Comparison of ENCODE assay signal across 12 cellular contexts in the genomic region with DNA sequence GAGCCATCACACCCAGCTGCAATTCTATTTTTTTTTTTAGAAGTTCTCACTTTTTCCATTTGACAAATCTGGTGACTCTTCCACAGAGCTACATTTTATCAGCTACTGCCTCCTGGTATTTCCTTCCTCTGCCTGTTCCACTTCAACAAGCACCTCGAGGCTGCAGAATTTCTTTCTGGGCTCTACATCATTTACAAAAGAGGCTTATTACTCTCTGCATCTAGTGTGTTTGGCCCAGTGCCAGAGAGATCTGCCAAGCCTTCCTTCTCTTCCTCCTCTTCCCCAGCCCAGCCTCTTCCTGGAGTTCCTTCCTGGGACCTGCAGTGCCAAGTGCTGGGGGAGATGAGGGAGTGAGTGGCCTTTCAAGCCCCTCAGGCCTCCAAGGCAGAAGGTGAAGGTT.
DNase-seq lines count a peak whose midpoint lies in the region; ATAC-seq and TF ChIP-seq lines count a peak whose summit lies in the region.
"Had no signal": no experiment of that assay in that cellular context is flagged by ENCODE, and none has a peak within 500 bp of the region (broad histone marks: within the 10 kb centered on the region; RNA-seq: fewer than 3 reads in every experiment).

No MANE protein-coding gene starts in this region.

- CTCF ChIA-PET in CD4-positive, alpha-beta memory T cell (lab: Charles Lee; ENCODE audit: partially characterized antibody): interaction anchor here (1.2 kb wide), 1 partner anchor 154 kb away, joined by 3 read pairs; no protein-coding TSS in a partner anchor
- CTCF ChIA-PET in OCI-LY7 (lab: Charles Lee; ENCODE audit: unreplicated experiment): no interaction called here

- H3K9me3 Mint-ChIP-seq in GM23338: no peaks in the 10 kb centered on the region; the same call in 2 of the 3 replicates
- no peaks in the 10 kb centered on the region for H3K9me3 Mint-ChIP-seq in CD4-positive, alpha-beta memory T cell
- H3K9me3 Mint-ChIP-seq: activated T-helper 2 cell treated with anti-CD3 and anti-CD28 coated beads, Interferon-gamma antibody, Interleukin-2, Interleukin-4, amounts not matched to agents 10 μg/mL and 5 μg/mL and 100 μg/mL, durations not matched to agents 14 hours and 24 hours and 36 hours; central memory CD8-positive, alpha-beta T cell; naive B cell; stimulated activated effector memory CD8-positive, alpha-beta T cell treated with anti-CD3 and anti-CD28 coated beads, Interleukin-12 subunit alpha, Interleukin-12 subunit beta, amount 100 ng/mL, for 72 hours had no signal

- H3K4me2 ChIP-seq in GM23338 (no peak overlapping the region), OCI-LY7 (ENCODE audit: low read length) (no peak overlapping the region)

- DNase-seq in GM23338 (ENCODE audit: low spot score) (no peak), NCI-H82 (lab: John Stamatoyannopoulos, UW) (peak; percentile 76), esophagus squamous epithelium (lab: John Stamatoyannopoulos, UW) (no peak), prostate gland (ENCODE audit: low spot score) (peak; percentile 38), OCI-LY7 (ENCODE audit: low spot score) (no peak)
- no peak for DNase-seq in CD4-positive, alpha-beta memory T cell
- DNase-seq: naive B cell had no signal

- H3K27me3 ChIP-seq in GM23338 (ENCODE audit: insufficient read depth): no peaks in the 10 kb centered on the region
- no peaks in the 10 kb centered on the region for H3K27me3 ChIP-seq in esophagus squamous epithelium
- H3K27me3 ChIP-seq in prostate gland (replicated peaks; ENCODE audit: insufficient read depth): no peaks in the 10 kb centered on the region
- no peaks in the 10 kb centered on the region for H3K27me3 ChIP-seq in CD4-positive, alpha-beta memory T cell (ENCODE audit: insufficient read depth, low read length)

- H3K36me3 ChIP-seq in GM23338 (ENCODE audit: insufficient read depth) (no peaks in the 10 kb centered on the region), esophagus squamous epithelium (no peaks in the 10 kb centered on the region), prostate gland (no peaks in the 10 kb centered on the region), OCI-LY7 (ENCODE audit: insufficient read depth, low read length) (no peaks in the 10 kb centered on the region)
- no peaks in the 10 kb centered on the region for H3K36me3 ChIP-seq in CD4-positive, alpha-beta memory T cell (ENCODE audit: insufficient read depth, low read length)

- no peak overlapping the region for H3K4me3 ChIP-seq in GM23338
- H3K4me3 ChIP-seq in esophagus squamous epithelium: no peak overlapping the region
- no peak overlapping the region for H3K4me3 ChIP-seq in prostate gland
- H3K4me3 ChIP-seq in CD4-positive, alpha-beta memory T cell (ENCODE audit: low read length in 2 of 2): no peak overlapping the region
- no peak overlapping the region for H3K4me3 ChIP-seq in OCI-LY7 (ENCODE audit: low read depth, low read length, poor library complexity, severe bottlenecking)

- H3K36me3 Mint-ChIP-seq in GM23338 (ENCODE audit: low read depth): no peaks in the 10 kb centered on the region
- no peaks in the 10 kb centered on the region for H3K36me3 Mint-ChIP-seq in CD4-positive, alpha-beta memory T cell
- H3K36me3 Mint-ChIP-seq: naive B cell had no signal

- H3K4me1 Mint-ChIP-seq in GM23338: peaks cover 6% of the 10 kb centered on the region; the same call in 2 of the 3 replicates
- no peaks in the 10 kb centered on the region for H3K4me1 Mint-ChIP-seq in CD4-positive, alpha-beta memory T cell
- H3K4me1 Mint-ChIP-seq: central memory CD8-positive, alpha-beta T cell; naive B cell; stimulated activated effector memory CD8-positive, alpha-beta T cell treated with anti-CD3 and anti-CD28 coated beads, Interleukin-12 subunit alpha, Interleukin-12 subunit beta, amount 100 ng/mL, for 72 hours had no signal

- no peaks in the 10 kb centered on the region for H3F3A ChIP-seq in GM23338 (replicated peaks; ENCODE audit: low read depth)

- H3K27ac ChIP-seq in GM23338 (ENCODE audit: low read depth) (no peak overlapping the region), esophagus squamous epithelium (peak overlapping the region; percentile 5 to 68 (median 36)), prostate gland (no peak overlapping the region), OCI-LY7 (ENCODE audit: low read depth, low read length, poor library complexity, severe bottlenecking) (no peak overlapping the region)
- H3K27ac ChIP-seq in CD4-positive, alpha-beta memory T cell (ENCODE audit: low read depth, low read length): no peak overlapping the region

- H3K9me3 ChIP-seq in esophagus squamous epithelium (no peaks in the 10 kb centered on the region), prostate gland (no peaks in the 10 kb centered on the region), OCI-LY7 (ENCODE audit: low read length) (no peaks in the 10 kb centered on the region)
- no peaks in the 10 kb centered on the region for H3K9me3 ChIP-seq in CD4-positive, alpha-beta memory T cell (ENCODE audit: control insufficient read depth in 1 of 2, low read length in 2 of 2)

- H3K4me3 Mint-ChIP-seq in GM23338: no peak overlapping the region
- no peak overlapping the region for H3K4me3 Mint-ChIP-seq in CD4-positive, alpha-beta memory T cell
- H3K4me3 Mint-ChIP-seq: central memory CD8-positive, alpha-beta T cell; naive B cell; stimulated activated effector memory CD8-positive, alpha-beta T cell treated with anti-CD3 and anti-CD28 coated beads, Interleukin-12 subunit alpha, Interleukin-12 subunit beta, amount 100 ng/mL, for 72 hours had no signal

- H3K4me1 ChIP-seq in GM23338 (ENCODE audit: insufficient read depth) (no peaks in the 10 kb centered on the region), esophagus squamous epithelium (peaks cover 0 to 53% (median 3%) of the 10 kb centered on the region in 3 donors), prostate gland (replicated peaks) (no peaks in the 10 kb centered on the region), OCI-LY7 (ENCODE audit: insufficient read depth, low read length, poor library complexity, severe bottlenecking) (no peaks in the 10 kb centered on the region)
- no peaks in the 10 kb centered on the region for H3K4me1 ChIP-seq in CD4-positive, alpha-beta memory T cell (ENCODE audit: insufficient read depth, low read length)

- 0 to 9% methylated on average over 1 of the region's 1 CpG for WGBS in esophagus squamous epithelium, 2 donors
- WGBS in prostate gland: 8% methylated on average over 1 of the region's 1 CpG

- H4K20me1 ChIP-seq in GM23338 (replicated peaks; ENCODE audit: insufficient read depth): no peaks in the 10 kb centered on the region
- H4K20me1 ChIP-seq in OCI-LY7 (ENCODE audit: insufficient read depth, low read length): no peaks in the 10 kb centered on the region

- H3K9me2 ChIP-seq in GM23338 (ENCODE audit: insufficient read depth) (0 out of 2 replicates have a peak, but pooled peaks cover 2% of the 10 kb centered on the region), OCI-LY7 (ENCODE audit: insufficient read depth, low read length) (no peaks in the 10 kb centered on the region)

- no peak for TF ChIP-seq POLR2A in esophagus squamous epithelium (IDR thresholded peaks at IDR 0.05)
- no peak for TF ChIP-seq POLR2A in prostate gland (IDR thresholded peaks at IDR 0.05)

- no TSS peak for BruUV-seq in OCI-LY7 (replicated peaks; lab: Mats Ljungman, UMichigan)

- intact Hi-C loops in esophagus squamous epithelium (cut with DNase I): no loop called here
- intact Hi-C loops in prostate gland (cut with DNase I): no loop called here
- intact Hi-C loops in CD4-positive, alpha-beta memory T cell (cut with micrococcal nuclease): no loop called here
- intact Hi-C loops in OCI-LY7 (cut with micrococcal nuclease; ENCODE audit: unreplicated experiment): no loop called here

- H2AFZ ChIP-seq in GM23338: peak overlapping the region; percentile 95
- H2AFZ ChIP-seq in OCI-LY7 (ENCODE audit: low read length): no peak overlapping the region

- no peaks in the 10 kb centered on the region for H3K27me3 Mint-ChIP-seq in GM23338 (ENCODE audit: insufficient read depth, low read depth, poor library complexity)
- peaks cover 0 to 14% of the 10 kb centered on the region in 2 donors for H3K27me3 Mint-ChIP-seq in CD4-positive, alpha-beta memory T cell

- H3K27ac Mint-ChIP-seq in GM23338: no peak overlapping the region
- no peak overlapping the region for H3K27ac Mint-ChIP-seq in CD4-positive, alpha-beta memory T cell
- H3K27ac Mint-ChIP-seq: activated T-helper 2 cell treated with anti-CD3 and anti-CD28 coated beads, Interferon-gamma antibody, Interleukin-2, Interleukin-4, amounts not matched to agents 10 μg/mL and 5 μg/mL and 100 μg/mL, durations not matched to agents 14 hours and 24 hours and 36 hours; naive B cell; stimulated activated effector memory CD8-positive, alpha-beta T cell treated with anti-CD3 and anti-CD28 coated beads, Interleukin-12 subunit alpha, Interleukin-12 subunit beta, amount 100 ng/mL, for 72 hours had no signal

- POLR2A ChIA-PET in CD4-positive, alpha-beta memory T cell (lab: Charles Lee; ENCODE audit: partially characterized antibody): no interaction called here
- POLR2A ChIA-PET in OCI-LY7 (lab: Charles Lee): no interaction called here

- H3K79me2 ChIP-seq in GM23338 (replicated peaks; ENCODE audit: insufficient read depth): no peaks in the 10 kb centered on the region
- no peaks in the 10 kb centered on the region for H3K79me2 ChIP-seq in OCI-LY7 (ENCODE audit: insufficient read depth, low read depth, low read length)

- TF ChIP-seq CTCF in GM23338 (conservative IDR thresholded peaks at IDR 0.05; ENCODE audit: low read depth in 2 of 2) (no peak), esophagus squamous epithelium (IDR thresholded peaks at IDR 0.05) (no peak), prostate gland (IDR thresholded peaks at IDR 0.05) (no peak), OCI-LY7 (conservative IDR thresholded peaks at IDR 0.05; ENCODE audit: low read length) (no peak)

- ATAC-seq in GM23338 (no peak), HG03097 (IDR thresholded peaks at IDR 0.05; ENCODE audit: low FRiP score, unreplicated experiment) (no peak), esophagus mucosa (no peak)
- ATAC-seq: stimulated activated effector memory CD8-positive, alpha-beta T cell treated with anti-CD3 and anti-CD28 coated beads, Interleukin-12 subunit alpha, Interleukin-12 subunit beta, amount 100 ng/mL, for 72 hours had no signal

TF ChIP-seq in GM23338, 12 proteins besides CTCF, POLR2A, EP300 and RAD21 (continues in another document):
- TF ChIP-seq EZH2 (IDR thresholded peaks at IDR 0.05; ENCODE audit: low read depth, unreplicated experiment): no peak
- no peak for TF ChIP-seq ZNF114 (CRISPR knock-in tag; IDR thresholded peaks at IDR 0.05)
- TF ChIP-seq STAT1 (IDR thresholded peaks at IDR 0.05; ENCODE audit: unreplicated experiment): no peak
- TF ChIP-seq, protein P1, sequence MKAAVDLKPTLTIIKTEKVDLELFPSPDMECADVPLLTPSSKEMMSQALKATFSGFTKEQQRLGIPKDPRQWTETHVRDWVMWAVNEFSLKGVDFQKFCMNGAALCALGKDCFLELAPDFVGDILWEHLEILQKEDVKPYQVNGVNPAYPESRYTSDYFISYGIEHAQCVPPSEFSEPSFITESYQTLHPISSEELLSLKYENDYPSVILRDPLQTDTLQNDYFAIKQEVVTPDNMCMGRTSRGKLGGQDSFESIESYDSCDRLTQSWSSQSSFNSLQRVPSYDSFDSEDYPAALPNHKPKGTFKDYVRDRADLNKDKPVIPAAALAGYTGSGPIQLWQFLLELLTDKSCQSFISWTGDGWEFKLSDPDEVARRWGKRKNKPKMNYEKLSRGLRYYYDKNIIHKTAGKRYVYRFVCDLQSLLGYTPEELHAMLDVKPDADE (IDR thresholded peaks at IDR 0.05): no peak
- TF ChIP-seq NANOG (IDR thresholded peaks at IDR 0.05; ENCODE audit: borderline replicate concordance): no peak

Comparison
In these comparisons a context has a peak if more than half of its experiments do, and no peak if none do; other contexts are left out.
1. DNase-seq: peak in NCI-H82 (single experiment) and prostate gland (single experiment); none in GM23338 (single experiment), esophagus squamous epithelium (single experiment), CD4-positive, alpha-beta memory T cell (0 of 5) and OCI-LY7 (single experiment).
2. H3K27ac ChIP-seq: peak in esophagus squamous epithelium (4 of 4); none in GM23338 (single experiment), prostate gland (0 of 2), CD4-positive, alpha-beta memory T cell (single experiment) and OCI-LY7 (single experiment).